ENCODE assay signal across 19 cellular contexts in genomic region chr2:31238126-31238905, GRCh38. TPM values are rescaled to one million over a fixed set of nuclear protein-coding genes. Genes with fewer than 3 reads are reported as not detected.
DNase-seq lines count a peak whose midpoint lies in the region; ATAC-seq, FAIRE-seq and TF ChIP-seq lines count a peak whose summit lies in the region.
"Had no signal": no experiment of that assay in that cellular context is flagged by ENCODE, and none has a peak within 500 bp of the region (broad histone marks: within the 10 kb centered on the region; RNA-seq: fewer than 3 reads in every experiment).

No MANE protein-coding gene starts in this region.

- TF ChIP-seq RAD21 in IMR-90 (IDR thresholded peaks at IDR 0.05; ENCODE audit: low read length): no peak

- no peaks in the 10 kb centered on the region for H3K36me3 Mint-ChIP-seq in brain
- H3K36me3 Mint-ChIP-seq: activated naive CD8-positive, alpha-beta T cell had no signal

- POLR2A ChIA-PET in IMR-90 (lab: Charles Lee; ENCODE audit: unreplicated experiment): interaction anchor here (0.7 kb wide), 1 partner anchor 86 kb away, joined by 3 read pairs; no protein-coding TSS in a partner anchor

- no peaks in the 10 kb centered on the region for H3K9me3 Mint-ChIP-seq in brain
- H3K9me3 Mint-ChIP-seq: activated T-cell treated with anti-CD3 and anti-CD28 coated beads, Interleukin-2, amount 50 U/mL, for 4 hours; GM23338; naive thymus-derived CD4-positive, alpha-beta T cell had no signal

- no peak overlapping the region for H3K4ac ChIP-seq in IMR-90 (ENCODE audit: low read depth, low read length)

- no peak overlapping the region for H3K18ac ChIP-seq in IMR-90 (ENCODE audit: low read depth, low read length)

- intact Hi-C loops in IMR-90 (cut with micrococcal nuclease): no loop called here
- intact Hi-C loops in kidney (cut with DNase I): no loop called here

- ATAC-seq in IMR-90 (ENCODE audit: low read depth) (no peak), GM21390 (IDR thresholded peaks at IDR 0.05; ENCODE audit: unreplicated experiment) (no peak)
- ATAC-seq: activated T-cell treated with anti-CD3 and anti-CD28 coated beads, Interleukin-2, amount 50 U/mL, for 4 hours; GM23338; naive thymus-derived CD4-positive, alpha-beta T cell had no signal

- no peak overlapping the region for H2BK120ac ChIP-seq in IMR-90 (ENCODE audit: low read depth, low read length)

- no peaks in the 10 kb centered on the region for H3K27me3 Mint-ChIP-seq in brain
- H3K27me3 Mint-ChIP-seq: activated naive CD8-positive, alpha-beta T cell; naive thymus-derived CD4-positive, alpha-beta T cell had no signal

- H3K23ac ChIP-seq in IMR-90 (ENCODE audit: low read depth, low read length): no peak overlapping the region

- peaks cover 12 to 48% of the 10 kb centered on the region in 2 experiments for H3K79me1 ChIP-seq in IMR-90 (ENCODE audit: low read depth in 1 of 2, low read length in 2 of 2)

- H3K4me1 ChIP-seq in IMR-90 (ENCODE audit: control insufficient read depth, insufficient read depth, low read length) (peaks cover 8% of the 10 kb centered on the region; the same call in 1 of the 2 replicates), kidney (ENCODE audit: control insufficient read depth in 1 of 2, insufficient read depth in 1 of 2, low read depth in 1 of 2, low read length in 2 of 2) (peaks cover 0 to 16% of the 10 kb centered on the region in 2 donors), skeletal muscle tissue (ENCODE audit: control insufficient read depth in 3 of 3, insufficient read depth in 3 of 3, low read length in 3 of 3) (peaks cover 45 to 56% (median 47%) of the 10 kb centered on the region in 3 donors)

- H3K4me3 ChIP-seq in IMR-90 (ENCODE audit: insufficient read depth, low read depth, low read length): no peak overlapping the region
- H3K4me3 ChIP-seq in kidney (ENCODE audit: low read length in 2 of 2): no peak overlapping the region
- no peak overlapping the region for H3K4me3 ChIP-seq in skeletal muscle tissue (ENCODE audit: low read length in 3 of 3)
- H3K4me3 ChIP-seq: GM23338 had no signal

- H4K8ac ChIP-seq in IMR-90 (ENCODE audit: low read depth in 2 of 2, low read length in 2 of 2): no peak overlapping the region

- no peak overlapping the region for H2BK15ac ChIP-seq in IMR-90 (ENCODE audit: low read depth, low read length)

- H3K27me3 ChIP-seq in IMR-90 (ENCODE audit: control insufficient read depth, insufficient read depth, low read length) (no peaks in the 10 kb centered on the region), skeletal muscle tissue (ENCODE audit: control insufficient read depth in 3 of 3, insufficient read depth in 3 of 3, low read length in 3 of 3) (no peaks in the 10 kb centered on the region)

- H4K91ac ChIP-seq in IMR-90 (ENCODE audit: insufficient read depth, low read depth, low read length): no peak overlapping the region

- H4K20me1 ChIP-seq in IMR-90 (ENCODE audit: insufficient read depth, low read length): peaks cover 19% of the 10 kb centered on the region

- H3K4me3 Mint-ChIP-seq in brain: peak overlapping the region; percentile 18 to 77 (median 58)
- H3K4me3 Mint-ChIP-seq: activated naive CD8-positive, alpha-beta T cell; activated T-cell treated with anti-CD3 and anti-CD28 coated beads, Interleukin-2, amount 50 U/mL, for 4 hours; GM23338 had no signal

- H3K4me1 Mint-ChIP-seq in brain: peaks cover 72% of the 10 kb centered on the region

- H3K4me2 ChIP-seq in IMR-90 (ENCODE audit: low read depth, low read length): no peak overlapping the region
- H3K4me2 ChIP-seq: GM23338 had no signal

- H3K9ac ChIP-seq in IMR-90 (ENCODE audit: low read depth, low read length): no peak overlapping the region
- peak overlapping the region; percentile 34 to 63 for H3K9ac ChIP-seq in kidney (ENCODE audit: low read length in 2 of 2)
- H3K9ac ChIP-seq in skeletal muscle tissue (ENCODE audit: low read depth in 1 of 3, low read length in 3 of 3): no peak overlapping the region

- H3K56ac ChIP-seq in IMR-90 (ENCODE audit: extremely low read depth, insufficient read depth, low read length): no peak overlapping the region

- WGBS in IMR-90 (ENCODE audit: extremely low coverage in 2 of 2, insufficient read length in 1 of 2), 2 experiments: 100% methylated on average over 1 of the region's 10 CpGs; no CpG with 5 or more reads in 1 of the 2 experiments

- peak overlapping the region in 4 of 5 experiments; percentile 73 to 93 (median 85) for H3K27ac Mint-ChIP-seq in brain
- H3K27ac Mint-ChIP-seq: activated naive CD8-positive, alpha-beta T cell; GM23338; naive thymus-derived CD4-positive, alpha-beta T cell had no signal

- H2AK5ac ChIP-seq in IMR-90 (ENCODE audit: low read depth, low read length): no peak overlapping the region; the same call in 1 of the 2 replicates

- H3K9me3 ChIP-seq in IMR-90 (ENCODE audit: control insufficient read depth, insufficient read depth, low read length) (no peaks in the 10 kb centered on the region), kidney (ENCODE audit: control insufficient read depth in 1 of 2, low read length in 2 of 2) (no peaks in the 10 kb centered on the region), skeletal muscle tissue (ENCODE audit: control insufficient read depth in 3 of 3, low read length in 3 of 3) (no peaks in the 10 kb centered on the region)

- BruUV-seq in IMR-90 (replicated peaks; lab: Mats Ljungman, UMichigan): no TSS peak

- H2BK20ac ChIP-seq in IMR-90 (ENCODE audit: low read depth, low read length): no peak overlapping the region

- FAIRE-seq in kidney (lab: Jason Lieb, UNC): no peak
- FAIRE-seq: endothelial cell of umbilical vein had no signal

- CTCF ChIA-PET in IMR-90 (lab: Yijun Ruan, JAX): no interaction called here

- in situ Hi-C loops in IMR-90 (cut with MboI; ENCODE audit: low sequenced_read_pairs): no loop called here

- TF ChIP-seq POLR2A in IMR-90 (IDR thresholded peaks at IDR 0.05; ENCODE audit: low read depth, low read length): no peak

- H3K27ac ChIP-seq in IMR-90 (ENCODE audit: insufficient read depth, low read length) (no peak overlapping the region), kidney (ENCODE audit: low read depth in 2 of 2, low read length in 2 of 2) (peak overlapping the region; percentile 38 to 76), skeletal muscle tissue (ENCODE audit: low read depth, low read length) (peak overlapping the region; percentile 82)
- H3K27ac ChIP-seq: C4-2B had no signal

- H3K36me3 ChIP-seq in IMR-90 (ENCODE audit: control insufficient read depth, insufficient read depth, low read length) (no peaks in the 10 kb centered on the region), kidney (ENCODE audit: control insufficient read depth in 1 of 2, insufficient read depth in 2 of 2, low read length in 2 of 2) (no peaks in the 10 kb centered on the region), skeletal muscle tissue (ENCODE audit: control insufficient read depth in 3 of 3, insufficient read depth in 3 of 3, low read length in 3 of 3) (no peaks in the 10 kb centered on the region)

- no peak overlapping the region for H3K14ac ChIP-seq in IMR-90 (replicated peaks; ENCODE audit: low read depth, low read length)

- DNase-seq in IMR-90 (no peak), kidney (peak; percentile 68), NCI-H1694 (lab: John Stamatoyannopoulos, UW) (no peak), NCI-H2081 treated with DMSO at 0.1 percent for 48 hours (lab: John Stamatoyannopoulos, UW) (no peak)
- DNase-seq: activated CD4-positive, alpha-beta T cell treated with anti-CD3 and anti-CD28 coated beads for 4 hours; activated T-cell treated with anti-CD3 and anti-CD28 coated beads, Interleukin-2, amount 50 U/mL, for 4 hours; MM.1S; naive thymus-derived CD4-positive, alpha-beta T cell; NCI-H2081; NCI-H774; stimulated activated CD4-positive, alpha-beta T cell treated with anti-CD3 and anti-CD28 coated beads, Interleukin-4, amount 100 ng/mL, for 24 hours; T-helper 9 cell had no signal

- TF ChIP-seq CTCF in IMR-90 (conservative IDR thresholded peaks at IDR 0.05; ENCODE audit: low read depth, low read length): no peak
- no peak for TF ChIP-seq CTCF in brain (conservative IDR thresholded peaks at IDR 0.05)
- no peak for TF ChIP-seq CTCF in kidney (IDR thresholded peaks at IDR 0.05; ENCODE audit: borderline replicate concordance, extremely low read depth, insufficient read depth)

- dilution Hi-C loops in IMR-90 (cut with HindIII; ENCODE audit: low sequenced_read_pairs, unreplicated experiment): no loop called here

- H2AK9ac ChIP-seq in IMR-90 (replicated peaks; ENCODE audit: low read depth, low read length, poor library complexity): peak overlapping the region; percentile 38

- H3K9me1 ChIP-seq in IMR-90 (ENCODE audit: insufficient read depth, low read length): peaks cover 19% of the 10 kb centered on the region; the same call in 1 of the 2 replicates

- H4K5ac ChIP-seq in IMR-90 (ENCODE audit: low read depth, low read length): no peak overlapping the region

- no peak overlapping the region for H2AFZ ChIP-seq in IMR-90 (replicated peaks; ENCODE audit: low read length, poor library complexity)
- H2AFZ ChIP-seq: GM23338 had no signal

- no peak overlapping the region for H2BK5ac ChIP-seq in IMR-90 (ENCODE audit: low read depth, low read length, poor library complexity, severe bottlenecking)

TF ChIP-seq in IMR-90, 13 proteins besides CTCF, POLR2A, EP300 and RAD21 (continues in another document):
- TF ChIP-seq BHLHE40 (IDR thresholded peaks at IDR 0.05; ENCODE audit: low read depth, low read length) (no peak), MAZ (IDR thresholded peaks at IDR 0.05; ENCODE audit: borderline replicate concordance, low read depth, low read length) (no peak), CEBPB (IDR thresholded peaks at IDR 0.05; ENCODE audit: low read depth, low read length) (no peak), FOS (IDR thresholded peaks at IDR 0.05; ENCODE audit: low read depth, low read length) (no peak), NFE2L2 (IDR thresholded peaks at IDR 0.05; ENCODE audit: low read depth, low read length) (no peak), MXI1 (IDR thresholded peaks at IDR 0.05; ENCODE audit: borderline replicate concordance, low read depth, low read length) (no peak), RCOR1 (IDR thresholded peaks at IDR 0.05; ENCODE audit: insufficient replicate concordance, low read length) (no peak)

RNA-seq across cellular contexts. Expression of gene EHD3, which starts 4.4 kb away (rescaled TPM):
- total RNA-seq in IMR-90 (2012; rRNA removed) (34.4 and 39.8 TPM in 2 replicates), kidney (9.5 TPM), skeletal muscle tissue (2.6 TPM)
- polyA plus RNA-seq in IMR-90 (2012; rRNA removed) (29.1 and 31.8 TPM in 2 replicates), brain (ENCODE audit: insufficient read depth, low read depth, low replicate concordance) (14.9 TPM), kidney (ENCODE audit: insufficient read depth, low read depth, low replicate concordance) (45.3 TPM)
- polyA plus RNA-seq in IMR-90 (2012; cell fraction: cytosol; rRNA removed): 14.9 and 29.2 TPM in 2 replicates
- 16.5 and 17.6 TPM in 2 replicates for polyA plus RNA-seq in IMR-90 (2012; cell fraction: nucleus; rRNA removed; ENCODE audit: low replicate concordance)

RNA-seq across cellular contexts. Expression of gene CAPN14, which starts 21.0 kb away (rescaled TPM):
- total RNA-seq in IMR-90 (2012; rRNA removed): under 0.01 TPM in 2 replicates
- polyA plus RNA-seq in IMR-90 (2012; rRNA removed): 0.07 and 0.09 TPM in 2 replicates
- 0.03 and 0.08 TPM in 2 replicates for polyA plus RNA-seq in IMR-90 (2012; cell fraction: cytosol; rRNA removed)
- polyA plus RNA-seq in IMR-90 (2012; cell fraction: nucleus; rRNA removed; ENCODE audit: low replicate concordance): 0.13 and 0.24 TPM in 2 replicates
- polyA plus RNA-seq in brain (ENCODE audit: insufficient read depth, low read depth, low replicate concordance): not detected
- total RNA-seq in kidney: 0.25 TPM
- polyA plus RNA-seq in kidney (ENCODE audit: insufficient read depth, low read depth, low replicate concordance): 0.22 TPM
- not detected for total RNA-seq in skeletal muscle tissue
- total RNA-seq: GM23338 had no signal

Comparison
In these comparisons a context has a peak if more than half of its experiments do, and no peak if none do; other contexts are left out.
1. H3K9ac ChIP-seq: peak in kidney (2 of 2); none in IMR-90 (single experiment) and skeletal muscle tissue (0 of 3).